ENCODE assay signal across 7 cellular contexts in the genomic region with DNA sequence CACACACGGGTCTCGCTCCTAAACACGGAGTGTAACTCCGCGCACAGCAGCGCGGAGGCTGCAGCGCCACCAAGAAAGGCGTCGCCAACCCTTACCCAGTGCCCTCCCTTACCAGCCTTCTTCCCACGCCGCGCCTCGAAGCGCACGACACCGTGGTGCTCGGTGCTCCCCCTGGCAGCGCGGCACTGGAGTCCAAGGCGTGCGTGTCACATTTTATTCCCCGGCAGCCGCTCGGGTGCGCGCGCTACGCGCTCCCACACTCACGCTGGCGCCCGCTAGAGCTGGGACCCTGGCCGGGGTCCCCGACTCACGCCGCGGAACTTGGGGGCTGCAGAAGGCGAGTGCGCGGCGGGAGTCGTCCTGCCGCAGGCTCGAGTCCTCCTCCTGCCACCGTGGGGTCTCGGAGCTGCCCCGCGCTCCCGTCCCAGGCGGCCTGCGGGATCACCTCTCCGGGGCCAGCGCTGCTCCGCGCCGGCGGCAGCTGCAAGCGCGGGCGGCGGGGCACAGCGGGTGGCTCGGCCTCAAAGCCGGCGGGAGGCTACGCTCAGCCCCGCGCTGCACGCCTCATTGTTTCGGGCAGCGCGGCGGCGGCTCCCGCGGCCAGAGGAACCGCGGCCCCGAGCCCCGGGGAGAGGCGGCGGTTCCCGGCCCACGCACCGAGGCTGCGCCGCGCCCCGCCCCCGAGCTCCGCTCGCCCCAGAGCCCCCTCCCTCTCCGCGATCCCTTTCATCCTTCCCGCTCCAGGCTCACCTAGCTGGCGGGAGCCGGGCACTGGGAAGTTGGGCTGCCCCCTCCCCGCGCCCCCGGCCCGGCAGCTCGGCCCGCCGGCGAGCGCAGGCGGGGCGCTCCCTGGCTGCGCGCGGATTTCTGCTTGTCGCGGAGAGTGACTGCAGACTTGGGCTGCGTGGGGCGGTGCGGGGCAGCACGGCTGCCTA. TPM values are rescaled to one million over a fixed set of nuclear protein-coding genes. Genes with fewer than 3 reads are reported as not detected.
DNase-seq lines count a peak whose midpoint lies in the region; ATAC-seq and TF ChIP-seq lines count a peak whose summit lies in the region.

A gene with protein sequence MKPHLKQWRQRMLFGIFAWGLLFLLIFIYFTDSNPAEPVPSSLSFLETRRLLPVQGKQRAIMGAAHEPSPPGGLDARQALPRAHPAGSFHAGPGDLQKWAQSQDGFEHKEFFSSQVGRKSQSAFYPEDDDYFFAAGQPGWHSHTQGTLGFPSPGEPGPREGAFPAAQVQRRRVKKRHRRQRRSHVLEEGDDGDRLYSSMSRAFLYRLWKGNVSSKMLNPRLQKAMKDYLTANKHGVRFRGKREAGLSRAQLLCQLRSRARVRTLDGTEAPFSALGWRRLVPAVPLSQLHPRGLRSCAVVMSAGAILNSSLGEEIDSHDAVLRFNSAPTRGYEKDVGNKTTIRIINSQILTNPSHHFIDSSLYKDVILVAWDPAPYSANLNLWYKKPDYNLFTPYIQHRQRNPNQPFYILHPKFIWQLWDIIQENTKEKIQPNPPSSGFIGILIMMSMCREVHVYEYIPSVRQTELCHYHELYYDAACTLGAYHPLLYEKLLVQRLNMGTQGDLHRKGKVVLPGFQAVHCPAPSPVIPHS (minus strand): TSS at position 187 of the 935 bp plus-strand sequence. CDS start 42,190 bp downstream, outside the sequence.

- H3K27ac ChIP-seq in HUES6 (ENCODE audit: low read depth, low read length): no peak within 1 kb of the TSS
- H3K27ac ChIP-seq in ascending aorta: peak within 1 kb of the TSS; percentile 93 to 97
- H3K27ac ChIP-seq in iPS-20b (ENCODE audit: low read length): no peak within 1 kb of the TSS
- H3K27ac ChIP-seq in spleen: no peak within 1 kb of the TSS

- H3K9me3 Mint-ChIP-seq in activated T-cell treated with anti-CD3 and anti-CD28 coated beads, Interleukin-2, amount 50 U/mL, for 24 hours: no peaks in the 10 kb centered on the region

- peaks cover 26% of the 10 kb centered on the region; the same call in 1 of the 2 replicates for H3K4me1 ChIP-seq in HUES6 (ENCODE audit: control insufficient read depth, insufficient read depth, low read length)
- peaks cover 0 to 5% of the 10 kb centered on the region in 2 donors for H3K4me1 ChIP-seq in ascending aorta
- peaks cover 31% of the 10 kb centered on the region for H3K4me1 ChIP-seq in iPS-20b (ENCODE audit: insufficient read depth, low read length)
- peaks cover 0 to 19% (median 10%) of the 10 kb centered on the region in 6 donors for H3K4me1 ChIP-seq in spleen

- WGBS in spleen, 5 donors: 2 to 11% (median 3%) methylated on average over 66 to 118 of the region's 118 CpGs

- peak in 1 of 3 experiments; percentile 31 for TF ChIP-seq CTCF in ascending aorta (IDR thresholded peaks at IDR 0.05)
- TF ChIP-seq CTCF in spleen (IDR thresholded peaks at IDR 0.05 in 8 of 11, conservative IDR thresholded peaks at IDR 0.05 in 3 of 11): no peak

- H3K4me1 Mint-ChIP-seq in activated T-cell treated with anti-CD3 and anti-CD28 coated beads, Interleukin-2, amount 50 U/mL, for 24 hours (ENCODE audit: low read depth): peaks cover 6% of the 10 kb centered on the region

- peak within 1 kb of the TSS; percentile 63 for H3K4me3 ChIP-seq in HUES6 (ENCODE audit: low read depth, low read length)
- peak within 1 kb of the TSS; percentile 80 to 98 for H3K4me3 ChIP-seq in ascending aorta
- H3K4me3 ChIP-seq in iPS-20b (ENCODE audit: low read length): peak within 1 kb of the TSS; percentile 81
- peak within 1 kb of the TSS in 7 of 8 donors; percentile 4 to 52 (median 23) for H3K4me3 ChIP-seq in spleen

- intact Hi-C loops in ascending aorta (cut with DNase I): loop anchor here (2.0 to 10.0 kb wide), 9 partner anchors 23 to 1049 kb away; no protein-coding TSS in a partner anchor
- intact Hi-C loops in spleen (cut with DNase I; ENCODE audit: low total_unique reads): no loop called here

- H3K27me3 Mint-ChIP-seq in activated T-cell treated with anti-CD3 and anti-CD28 coated beads, Interleukin-2, amount 50 U/mL, for 24 hours: peaks cover 47% of the 10 kb centered on the region

- no peak for ATAC-seq in GM21528 (IDR thresholded peaks at IDR 0.05; ENCODE audit: low FRiP score, unreplicated experiment)
- ATAC-seq in GM21723 (IDR thresholded peaks at IDR 0.05; ENCODE audit: unreplicated experiment): no peak

- no peak within 1 kb of the TSS for H3K4me3 Mint-ChIP-seq in activated T-cell treated with anti-CD3 and anti-CD28 coated beads, Interleukin-2, amount 50 U/mL, for 24 hours

- H3K27ac Mint-ChIP-seq in activated T-cell treated with anti-CD3 and anti-CD28 coated beads, Interleukin-2, amount 50 U/mL, for 24 hours: no peak within 1 kb of the TSS

- H3K9me3 ChIP-seq in HUES6 (ENCODE audit: control insufficient read depth, insufficient read depth, low read depth, low read length) (no peaks in the 10 kb centered on the region), ascending aorta (no peaks in the 10 kb centered on the region), iPS-20b (ENCODE audit: insufficient read depth, low read depth, low read length) (no peaks in the 10 kb centered on the region), spleen (no peaks in the 10 kb centered on the region)

- H3K36me3 ChIP-seq in HUES6 (ENCODE audit: control insufficient read depth, insufficient read depth, low read length): no peaks in the 10 kb centered on the region
- H3K36me3 ChIP-seq in ascending aorta: no peaks in the 10 kb centered on the region
- H3K36me3 ChIP-seq in iPS-20b (ENCODE audit: insufficient read depth, low read depth, low read length): no peaks in the 10 kb centered on the region
- H3K36me3 ChIP-seq in spleen: no peaks in the 10 kb centered on the region

- peak in 1 of 2 donors; percentile 72 for DNase-seq in ascending aorta (ENCODE audit: low spot score in 2 of 2)
- no peak for DNase-seq in spleen
- no peak for DNase-seq in activated T-cell treated with anti-CD3 and anti-CD28 coated beads, Interleukin-2, amount 50 U/mL, for 24 hours

- no peaks in the 10 kb centered on the region for H3K36me3 Mint-ChIP-seq in activated T-cell treated with anti-CD3 and anti-CD28 coated beads, Interleukin-2, amount 50 U/mL, for 24 hours (ENCODE audit: low read depth)

- H3K9ac ChIP-seq in HUES6 (ENCODE audit: low read length): peak within 1 kb of the TSS; percentile 85
- H3K9ac ChIP-seq in iPS-20b (ENCODE audit: low read depth, low read length): peak within 1 kb of the TSS; percentile 74; the same call in 1 of the 2 replicates

- TF ChIP-seq POLR2A in spleen (IDR thresholded peaks at IDR 0.05): no peak

- H3K27me3 ChIP-seq in HUES6 (ENCODE audit: control insufficient read depth, insufficient read depth, low read length) (peaks cover 45% of the 10 kb centered on the region), ascending aorta (no peaks in the 10 kb centered on the region), iPS-20b (ENCODE audit: insufficient read depth, low read length) (peaks cover 41% of the 10 kb centered on the region), spleen (replicated peaks in 1 of 7) (peaks cover 0 to 68% (median 36%) of the 10 kb centered on the region in 7 donors)

RNA-seq across cellular contexts. Expression of the gene that starts here (rescaled TPM):
- 55.5 TPM for total RNA-seq in ascending aorta
- total RNA-seq in spleen: under 1 TPM in 2 of 7 donors, not detected in 5; 0.06 to 0.13 TPM
- polyA plus RNA-seq in spleen: under 1 TPM; under 0.01 to 0.03 (median 0.02) TPM

Comparison
In these comparisons a context has a peak if more than half of its experiments do, and no peak if none do; other contexts are left out.
1. RNA of the gene that starts here (total RNA-seq): 55.5 TPM in ascending aorta (single experiment); 0.06 to 0.13 TPM in spleen; every median in the first group is over 10 times any median in the second.
2. H3K27ac ChIP-seq: peak in ascending aorta (2 of 2); none in HUES6 (single experiment), iPS-20b (single experiment) and spleen (0 of 8).
3. H3K4me3 ChIP-seq: peak in every context shown above with its lines; median percentile 89 in ascending aorta; 81 in iPS-20b; 63 in HUES6; 23 in spleen.